In the genomic region with DNA sequence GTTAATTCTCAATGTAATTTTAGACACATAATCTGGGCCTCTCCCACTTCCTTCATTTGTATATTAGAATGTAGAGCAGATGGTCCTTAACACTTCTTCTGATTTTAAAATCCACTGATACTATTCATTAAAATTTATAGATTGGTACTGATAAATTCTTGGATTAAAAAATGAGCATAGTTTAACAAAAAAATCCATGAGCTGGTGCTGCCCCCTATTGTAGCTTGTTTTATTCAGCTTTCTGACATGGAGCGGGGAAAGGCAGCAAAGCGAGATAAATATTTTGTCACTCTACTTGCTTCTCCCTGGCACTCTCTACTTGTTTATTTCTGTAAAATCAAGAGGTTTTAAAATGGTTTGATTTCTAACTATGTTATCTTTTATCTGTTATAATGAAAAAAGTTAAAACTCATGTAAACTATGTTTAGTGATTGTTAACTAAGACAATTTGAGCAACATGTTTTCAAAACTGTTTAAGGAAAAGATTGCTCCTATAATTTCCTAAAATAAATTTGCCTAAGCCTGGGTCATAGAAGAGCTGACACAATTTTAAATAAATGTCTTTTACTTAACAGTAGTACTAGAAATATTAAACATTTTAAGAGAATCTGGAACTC, we compare ENCODE assay signal across 8 cellular contexts. TPM values are rescaled to one million over a fixed set of nuclear protein-coding genes. Genes with fewer than 3 reads are reported as not detected.
A peak's percentile ranks its signal among the peaks of the same experiment; 100 is the strongest.
DNase-seq lines count a peak whose midpoint lies in the region; ATAC-seq, FAIRE-seq and TF ChIP-seq lines count a peak whose summit lies in the region.

No MANE protein-coding gene starts in this region.

- H3K9me3 ChIP-seq in PC-9 (ENCODE audit: insufficient read depth, low read depth), result no peaks in the 10 kb centered on the region

- no peaks in the 10 kb centered on the region for H3K4me1 Mint-ChIP-seq in activated T-helper 17 cell treated with anti-CD3 and anti-CD28 coated beads, Interleukin-2, amount 50 U/mL, for 72 hours

- intact Hi-C loops in PC-9 (cut with micrococcal nuclease; ENCODE audit: unreplicated experiment), result no loop called here
- intact Hi-C loops in sciatic nerve (cut with DNase I), result no loop called here

- H3F3A ChIP-seq in PC-9 (ENCODE audit: insufficient read depth, low read depth), result no peaks in the 10 kb centered on the region

- H3K4me3 ChIP-seq in PC-9 (no peak overlapping the region), fibroblast of mammary gland (ENCODE audit: control insufficient read depth, low read depth, low read length) (no peak overlapping the region)

- TF ChIP-seq CTCF in PC-9 (conservative IDR thresholded peaks at IDR 0.05) (peak; percentile 77), fibroblast of mammary gland (conservative IDR thresholded peaks at IDR 0.05; ENCODE audit: control insufficient read depth, insufficient read depth, low read depth, low read length) (peak; percentile 60)

- no peaks in the 10 kb centered on the region for H3K27me3 ChIP-seq in PC-9 (ENCODE audit: insufficient read depth, low read depth)

- peak; percentile 34 for DNase-seq in SIG-M5 treated with dmso at 0.1 percent for 504 hours (lab: John Stamatoyannopoulos, UW; ENCODE audit: unreplicated experiment)
- DNase-seq in SIG-M5 (lab: John Stamatoyannopoulos, UW), result no peak
- peak in 1 of 2 experiments; percentile 17 for DNase-seq in PC-9
- peak; percentile 63 for DNase-seq in fibroblast of mammary gland (ENCODE audit: low read depth)
- DNase-seq in sciatic nerve (ENCODE audit: low spot score), result no peak
- no peak for DNase-seq in urothelium cell line (ENCODE audit: low spot score)
- no peak for DNase-seq in stimulated activated CD4-positive, alpha-beta T cell treated with anti-CD3 and anti-CD28 coated beads, Interleukin-4, amount 100 ng/mL, for 4 hours

- H4K20me1 ChIP-seq in PC-9 (ENCODE audit: insufficient read depth), result no peaks in the 10 kb centered on the region

- H3K4me2 ChIP-seq in PC-9, result no peak overlapping the region

- no peaks in the 10 kb centered on the region for H3K4me1 ChIP-seq in PC-9 (replicated peaks; ENCODE audit: insufficient read depth)

- H3K27ac ChIP-seq in PC-9, result no peak overlapping the region

- H3K9me2 ChIP-seq in PC-9 (ENCODE audit: insufficient read depth), result no peaks in the 10 kb centered on the region

- CTCF ChIA-PET in PC-9 (lab: Charles Lee), result interaction anchor here (0.6 to 3.7 kb wide), 5 partner anchors 27 to 390 kb away, joined by 3 to 27 read pairs (median 5); partner anchors contain the start of gene PLOD2

- BruUV-seq in PC-9 (replicated peaks; lab: Mats Ljungman, UMichigan), result no TSS peak

- H3K4me3 Mint-ChIP-seq in activated T-helper 17 cell treated with anti-CD3 and anti-CD28 coated beads, Interleukin-2, amount 50 U/mL, for 72 hours, result no peak overlapping the region

- H2AFZ ChIP-seq in PC-9, result no peak overlapping the region

- ATAC-seq in sciatic nerve, result peak; percentile 34
- ATAC-seq in activated T-helper 17 cell treated with anti-CD3 and anti-CD28 coated beads, Interleukin-2, amount 50 U/mL, for 72 hours (replicated peaks), result no peak

- POLR2A ChIA-PET in PC-9 (lab: Charles Lee; ENCODE audit: unreplicated experiment), result no interaction called here

- no peaks in the 10 kb centered on the region for H3K36me3 ChIP-seq in PC-9 (ENCODE audit: low read depth)

- no peaks in the 10 kb centered on the region for H3K79me2 ChIP-seq in PC-9 (ENCODE audit: low read depth)

- H3K9me3 Mint-ChIP-seq in activated T-helper 17 cell treated with anti-CD3 and anti-CD28 coated beads, Interleukin-2, amount 50 U/mL, for 72 hours, result no peaks in the 10 kb centered on the region

- no peak overlapping the region for H3K27ac Mint-ChIP-seq in activated T-helper 17 cell treated with anti-CD3 and anti-CD28 coated beads, Interleukin-2, amount 50 U/mL, for 72 hours

- peaks cover 12% of the 10 kb centered on the region for H3K27me3 Mint-ChIP-seq in activated T-helper 17 cell treated with anti-CD3 and anti-CD28 coated beads, Interleukin-2, amount 50 U/mL, for 72 hours

- H3K36me3 Mint-ChIP-seq in activated T-helper 17 cell treated with anti-CD3 and anti-CD28 coated beads, Interleukin-2, amount 50 U/mL, for 72 hours (ENCODE audit: low read depth), result no peaks in the 10 kb centered on the region

- no peak for FAIRE-seq in urothelium cell line (lab: Jason Lieb, UNC)

RNA-seq across cellular contexts. Expression of gene PLOD2, which starts 26.5 kb away (rescaled TPM):
- total RNA-seq in PC-9 (2021) (27.4 and 30.3 TPM in 2 replicates), sciatic nerve (37.2 TPM)
- total RNA-seq in activated T-helper 17 cell treated with anti-CD3 and anti-CD28 coated beads, Interleukin-2, amount 50 U/mL, for 72 hours, result 1 to 10 TPM; 3.7 to 6.6 TPM

Comparison
In these comparisons a context has a peak if more than half of its experiments do, and no peak if none do; other contexts are left out.
1. DNase-seq: peak in SIG-M5 treated with dmso at 0.1 percent for 504 hours (single experiment) and fibroblast of mammary gland (single experiment); none in SIG-M5 (single experiment), sciatic nerve (single experiment), urothelium cell line (single experiment) and stimulated activated CD4-positive, alpha-beta T cell treated with anti-CD3 and anti-CD28 coated beads, Interleukin-4, amount 100 ng/mL, for 4 hours (0 of 2).